ENCODE assay signal across 28 cellular contexts in genomic region chr2:42847596-42848151, GRCh38. TPM values are rescaled to one million over a fixed set of nuclear protein-coding genes. Genes with fewer than 3 reads are reported as not detected.
"Had no signal": no experiment of that assay in that cellular context is flagged by ENCODE, and none has a peak within 500 bp of the region (broad histone marks: within the 10 kb centered on the region; RNA-seq: fewer than 3 reads in every experiment).

No MANE protein-coding gene starts in this region.

- H3K9me3 ChIP-seq: heart left ventricle, left ventricle myocardium inferior, right lobe of liver, thoracic aorta, upper lobe of left lung had no signal

- DNase-seq: activated B cell treated with CpG ODN at 0.5 μM for 24 hours; activated CD4-positive, alpha-beta T cell treated with anti-CD3 and anti-CD28 coated beads for 36 hours; activated CD4-positive, alpha-beta T cell treated with anti-CD3 and anti-CD28 coated beads, Interleukin-2, amount 50 U/mL, for 4 hours; activated CD8-positive, alpha-beta memory T cell treated with anti-CD3 and anti-CD28 coated beads for 24 hours; activated CD8-positive, alpha-beta memory T cell treated with anti-CD3 and anti-CD28 coated beads, Interleukin-2, amount 50 U/mL, for 4 hours; activated naive CD4-positive, alpha-beta T cell treated with Interleukin-2 at 50 U/mL for 16 hours; activated naive CD8-positive, alpha-beta T cell treated with anti-CD3 and anti-CD28 coated beads for 36 hours; activated T-cell treated with anti-CD3 and anti-CD28 coated beads, Interleukin-2, amount 50 U/mL, for 24 hours; cerebellar nuclear complex; cortex of kidney; heart left ventricle; immature natural killer cell; left ventricle myocardium inferior; natural killer cell; nucleus accumbens; right lobe of liver; small intestine; stimulated activated CD4-positive, alpha-beta T cell treated with anti-CD3 and anti-CD28 coated beads, Interleukin-2, amount 100 ng/mL, for 48 hours; stimulated activated CD8-positive, alpha-beta memory T cell treated with anti-CD3 and anti-CD28 coated beads, Interleukin-4, amount 100 ng/mL, for 48 hours; stimulated activated naive B cell treated with anti-CD40 and anti-IgM and Interleukin-4, amounts not matched to agents 10 μg/mL and 1 μg/mL and 100 μg/mL, for 72 hours; T-helper 17 cell; upper lobe of left lung had no signal

- H3K27ac ChIP-seq: parathyroid adenoma, right lobe of liver, upper lobe of left lung had no signal

- H3K36me3 Mint-ChIP-seq: activated naive CD8-positive, alpha-beta T cell treated with anti-CD3 and anti-CD28 coated beads for 36 hours; immature natural killer cell; mesothelial cell of epicardium; natural killer cell had no signal

- ATAC-seq: activated CD4-positive, alpha-beta T cell treated with anti-CD3 and anti-CD28 coated beads for 36 hours; activated T-helper 17 cell treated with anti-CD3 and anti-CD28 coated beads, Interleukin-2, amount 50 U/mL, for 72 hours; heart left ventricle; natural killer cell; right lobe of liver; stimulated activated naive B cell treated with anti-CD40 and anti-IgM and Interleukin-4, amounts not matched to agents 10 μg/mL and 1 μg/mL and 100 μg/mL, for 72 hours; T-helper 17 cell had no signal

- H3K4me1 ChIP-seq: parathyroid adenoma, right lobe of liver had no signal

- H3K27me3 ChIP-seq: heart left ventricle, right lobe of liver, upper lobe of left lung had no signal

- H3K9me3 Mint-ChIP-seq: activated B cell treated with CpG ODN at 0.5 μM for 24 hours; activated naive CD8-positive, alpha-beta T cell treated with anti-CD3 and anti-CD28 coated beads for 36 hours; activated T-cell treated with anti-CD3 and anti-CD28 coated beads, Interleukin-2, amount 50 U/mL, for 24 hours; activated T-helper 17 cell treated with anti-CD3 and anti-CD28 coated beads, Interleukin-2, amount 50 U/mL, for 72 hours; immature natural killer cell; mesothelial cell of epicardium; natural killer cell; stimulated activated naive B cell treated with anti-CD40 and anti-IgM and Interleukin-4, amounts not matched to agents 10 μg/mL and 1 μg/mL and 100 μg/mL, for 72 hours had no signal

- H2AFZ ChIP-seq: parathyroid adenoma had no signal

- H3K4me1 Mint-ChIP-seq: activated B cell treated with CpG ODN at 0.5 μM for 24 hours; activated CD4-positive, alpha-beta T cell treated with anti-CD3 and anti-CD28 coated beads for 36 hours; activated naive CD8-positive, alpha-beta T cell treated with anti-CD3 and anti-CD28 coated beads for 36 hours; activated T-helper 17 cell treated with anti-CD3 and anti-CD28 coated beads, Interleukin-2, amount 50 U/mL, for 72 hours; immature natural killer cell; natural killer cell; stimulated activated naive B cell treated with anti-CD40 and anti-IgM and Interleukin-4, amounts not matched to agents 10 μg/mL and 1 μg/mL and 100 μg/mL, for 72 hours had no signal

- H3K27ac Mint-ChIP-seq: activated B cell treated with CpG ODN at 0.5 μM for 24 hours; activated CD4-positive, alpha-beta T cell treated with anti-CD3 and anti-CD28 coated beads for 36 hours; activated naive CD8-positive, alpha-beta T cell treated with anti-CD3 and anti-CD28 coated beads for 36 hours; activated T-cell treated with anti-CD3 and anti-CD28 coated beads, Interleukin-2, amount 50 U/mL, for 24 hours; activated T-helper 17 cell treated with anti-CD3 and anti-CD28 coated beads, Interleukin-2, amount 50 U/mL, for 72 hours; immature natural killer cell; mesothelial cell of epicardium; natural killer cell; stimulated activated naive B cell treated with anti-CD40 and anti-IgM and Interleukin-4, amounts not matched to agents 10 μg/mL and 1 μg/mL and 100 μg/mL, for 72 hours; T-helper 17 cell had no signal

- H3K79me2 ChIP-seq: parathyroid adenoma had no signal

- H3K27me3 Mint-ChIP-seq: activated B cell treated with CpG ODN at 0.5 μM for 24 hours; activated CD4-positive, alpha-beta T cell treated with anti-CD3 and anti-CD28 coated beads for 36 hours; activated naive CD8-positive, alpha-beta T cell treated with anti-CD3 and anti-CD28 coated beads for 36 hours; activated T-cell treated with anti-CD3 and anti-CD28 coated beads, Interleukin-2, amount 50 U/mL, for 24 hours; activated T-helper 17 cell treated with anti-CD3 and anti-CD28 coated beads, Interleukin-2, amount 50 U/mL, for 72 hours; stimulated activated naive B cell treated with anti-CD40 and anti-IgM and Interleukin-4, amounts not matched to agents 10 μg/mL and 1 μg/mL and 100 μg/mL, for 72 hours had no signal

- H3K36me3 ChIP-seq: heart left ventricle, left ventricle myocardium inferior, right lobe of liver, thoracic aorta, upper lobe of left lung had no signal

- H3K9ac ChIP-seq: parathyroid adenoma had no signal

- H3K4me3 Mint-ChIP-seq: activated B cell treated with CpG ODN at 0.5 μM for 24 hours; activated CD4-positive, alpha-beta T cell treated with anti-CD3 and anti-CD28 coated beads for 36 hours; activated naive CD8-positive, alpha-beta T cell treated with anti-CD3 and anti-CD28 coated beads for 36 hours; activated T-cell treated with anti-CD3 and anti-CD28 coated beads, Interleukin-2, amount 50 U/mL, for 24 hours; activated T-helper 17 cell treated with anti-CD3 and anti-CD28 coated beads, Interleukin-2, amount 50 U/mL, for 72 hours; immature natural killer cell; mesothelial cell of epicardium; natural killer cell; stimulated activated naive B cell treated with anti-CD40 and anti-IgM and Interleukin-4, amounts not matched to agents 10 μg/mL and 1 μg/mL and 100 μg/mL, for 72 hours; T-helper 17 cell had no signal

- H3K4me3 ChIP-seq: heart left ventricle, left ventricle myocardium inferior, right lobe of liver, thoracic aorta, upper lobe of left lung had no signal

RNA-seq across cellular contexts. Expression of gene HAAO, which starts 55.3 kb away (rescaled TPM):
- total RNA-seq: bronchial epithelial cell, lung microvascular endothelial cell had no signal
